Comparison of ENCODE assay signal across 17 cellular contexts in genomic region chr9:109653470-109653869, GRCh38.
"Had no signal": no experiment of that assay in that cellular context is flagged by ENCODE, and none has a peak within 500 bp of the region (broad histone marks: within the 10 kb centered on the region; RNA-seq: fewer than 3 reads in every experiment).

No MANE protein-coding gene starts in this region.

- H3K36me3 ChIP-seq: colonic mucosa, esophagus squamous epithelium, left ventricle myocardium inferior, suprapubic skin, WERI-Rb-1 had no signal

- DNase-seq: activated CD4-positive, alpha-beta memory T cell treated with anti-CD3 and anti-CD28 coated beads, Interleukin-2, amount 10 ng/mL, durations not matched to agents 7 days and 5 days; activated CD4-positive, alpha-beta T cell treated with anti-CD3 and anti-CD28 coated beads for 4 hours; activated naive CD4-positive, alpha-beta T cell treated with anti-CD3 and anti-CD28 coated beads, Interleukin-2, amount 10 ng/mL, durations not matched to agents 7 days and 5 days; activated T-cell treated with anti-CD3 and anti-CD28 coated beads, Interleukin-2, amount 50 U/mL, for 24 hours; colonic mucosa; effector CD4-positive, alpha-beta T cell; esophagus squamous epithelium; glutamatergic neuron; kidney; left ventricle myocardium inferior; natural killer cell; small intestine; stimulated activated CD4-positive, alpha-beta T cell treated with anti-CD3 and anti-CD28 coated beads, Interleukin-4, amount 100 ng/mL, for 4 hours; stimulated activated CD8-positive, alpha-beta memory T cell treated with anti-CD3 and anti-CD28 coated beads, Interleukin-4, amount 100 ng/mL, for 48 hours; stimulated activated naive CD4-positive, alpha-beta T cell treated with Interleukin-2 at 50 U/mL for 16 hours; WERI-Rb-1 had no signal

- ATAC-seq: natural killer cell had no signal

- H3K27me3 ChIP-seq: colonic mucosa, esophagus squamous epithelium, suprapubic skin had no signal

- H3K27ac ChIP-seq: colonic mucosa, esophagus squamous epithelium, left ventricle myocardium inferior, suprapubic skin, WERI-Rb-1 had no signal

- H3K4me1 ChIP-seq: colonic mucosa, esophagus squamous epithelium, suprapubic skin had no signal

- H3K4me3 ChIP-seq: colonic mucosa, esophagus squamous epithelium, left ventricle myocardium inferior, suprapubic skin had no signal

- FAIRE-seq: kidney, small intestine had no signal

- H3K9me3 ChIP-seq: colonic mucosa, esophagus squamous epithelium, left ventricle myocardium inferior, suprapubic skin had no signal
